ENCODE assay signal across 14 cellular contexts in genomic region chr10:93068411-93069244, GRCh38. TPM values are rescaled to one million over a fixed set of nuclear protein-coding genes. Genes with fewer than 3 reads are reported as not detected.
DNase-seq lines count a peak whose midpoint lies in the region; ATAC-seq and TF ChIP-seq lines count a peak whose summit lies in the region.
"Had no signal": no experiment of that assay in that cellular context is flagged by ENCODE, and none has a peak within 500 bp of the region (broad histone marks: within the 10 kb centered on the region; RNA-seq: fewer than 3 reads in every experiment).

No MANE protein-coding gene starts in this region.

- H3K36me3 Mint-ChIP-seq in Calu3 (ENCODE audit: insufficient read depth, unreplicated experiment): peaks cover 19% of the 10 kb centered on the region
- H3K36me3 Mint-ChIP-seq: activated naive CD4-positive, alpha-beta T cell treated with anti-CD3 and anti-CD28 coated beads, Interleukin-2, amount 10 ng/mL, durations not matched to agents 7 days and 5 days had no signal

- no peak overlapping the region for H2BK120ac ChIP-seq in trophoblast cell (ENCODE audit: insufficient read depth, low read length, poor library complexity)

- H3K4me2 ChIP-seq in trophoblast cell (ENCODE audit: low read length): peak overlapping the region; percentile 62

- no peak overlapping the region for H3K4ac ChIP-seq in trophoblast cell (ENCODE audit: low read depth, low read length)

- no peaks in the 10 kb centered on the region for H3K9me3 Mint-ChIP-seq in Calu3 (ENCODE audit: low read depth, unreplicated experiment)
- H3K9me3 Mint-ChIP-seq: activated naive CD4-positive, alpha-beta T cell treated with anti-CD3 and anti-CD28 coated beads, Interleukin-2, amount 10 ng/mL, durations not matched to agents 7 days and 5 days had no signal

- H3K27ac ChIP-seq in trophoblast cell (ENCODE audit: low read depth, low read length): no peak overlapping the region
- H3K27ac ChIP-seq: heart right ventricle, HL-60, RWPE1, skin epidermis had no signal

- intact Hi-C loops in Calu3 (cut with micrococcal nuclease; ENCODE audit: unreplicated experiment): no loop called here

- H3K27me3 ChIP-seq in trophoblast cell (ENCODE audit: insufficient read depth, low read length): peaks cover 86% of the 10 kb centered on the region

- no TSS peak for BruUV-seq in Calu3 (replicated peaks; lab: Mats Ljungman, UMichigan)

- H3K9me3 ChIP-seq in trophoblast cell (ENCODE audit: insufficient read depth, low read depth, low read length): peaks cover 5% of the 10 kb centered on the region
- H3K9me3 ChIP-seq: heart right ventricle had no signal

- no peaks in the 10 kb centered on the region for H3K27me3 Mint-ChIP-seq in Calu3 (ENCODE audit: unreplicated experiment)

- H4K12ac ChIP-seq in trophoblast cell (ENCODE audit: low read depth, low read length): no peak overlapping the region

- ATAC-seq in GM18511 (IDR thresholded peaks at IDR 0.05; ENCODE audit: unreplicated experiment) (no peak), HG03175 (IDR thresholded peaks at IDR 0.05; ENCODE audit: unreplicated experiment) (no peak)

- H3K23ac ChIP-seq in trophoblast cell (ENCODE audit: low read length): no peak overlapping the region

- no peak overlapping the region for H3K27ac Mint-ChIP-seq in Calu3 (ENCODE audit: unreplicated experiment)
- H3K27ac Mint-ChIP-seq: activated naive CD4-positive, alpha-beta T cell treated with anti-CD3 and anti-CD28 coated beads, Interleukin-2, amount 10 ng/mL, durations not matched to agents 7 days and 5 days; CD14-positive monocyte had no signal

- H2AFZ ChIP-seq in trophoblast cell (ENCODE audit: insufficient read depth, low read length, poor library complexity): no peak overlapping the region

- no peak overlapping the region for H3K14ac ChIP-seq in trophoblast cell (ENCODE audit: low read length)

- H2BK12ac ChIP-seq in trophoblast cell (ENCODE audit: low read length): no peak overlapping the region

- H2AK5ac ChIP-seq in trophoblast cell (ENCODE audit: low read length): no peak overlapping the region

- no peak overlapping the region for H4K91ac ChIP-seq in trophoblast cell (ENCODE audit: low read depth, low read length)

- H3K4me1 Mint-ChIP-seq in Calu3 (ENCODE audit: low read depth, unreplicated experiment): no peaks in the 10 kb centered on the region

- H3K36me3 ChIP-seq in trophoblast cell (ENCODE audit: control insufficient read depth in 1 of 2, insufficient read depth in 2 of 2, low read length in 2 of 2): no peaks in the 10 kb centered on the region
- H3K36me3 ChIP-seq: heart right ventricle had no signal

- no CpG with 5 or more reads among the region's 73 CpGs for WGBS in trophoblast cell (ENCODE audit: extremely low coverage, insufficient coverage, insufficient read length)

- H3K9ac ChIP-seq in trophoblast cell (ENCODE audit: low read length): no peak overlapping the region

- CTCF ChIA-PET in Calu3 (lab: Charles Lee): no interaction called here

- no peak overlapping the region for H3K4me3 Mint-ChIP-seq in Calu3 (ENCODE audit: low read depth, unreplicated experiment)
- H3K4me3 Mint-ChIP-seq: activated naive CD4-positive, alpha-beta T cell treated with anti-CD3 and anti-CD28 coated beads, Interleukin-2, amount 10 ng/mL, durations not matched to agents 7 days and 5 days had no signal

- no peak overlapping the region for H3K4me3 ChIP-seq in epithelial cell of proximal tubule (ENCODE audit: low read depth, low read length)
- H3K4me3 ChIP-seq in trophoblast cell (ENCODE audit: low read depth, low read length): no peak overlapping the region
- H3K4me3 ChIP-seq: skin epidermis had no signal

- H3K79me2 ChIP-seq in trophoblast cell (ENCODE audit: control insufficient read depth, insufficient read depth, low read length, poor library complexity): no peaks in the 10 kb centered on the region

- no peak overlapping the region for H3K18ac ChIP-seq in trophoblast cell (ENCODE audit: low read length)

- peak; percentile 3 for TF ChIP-seq CTCF in epithelial cell of proximal tubule (conservative IDR thresholded peaks at IDR 0.05; ENCODE audit: low read depth, low read length)
- no peak for TF ChIP-seq CTCF in Calu3 (IDR thresholded peaks at IDR 0.05; ENCODE audit: unreplicated experiment)

- peak; percentile 32 for DNase-seq in NCI-H345 (lab: John Stamatoyannopoulos, UW)
- DNase-seq in NCI-H345 treated with DMSO at 0.1 percent for 48 hours (lab: John Stamatoyannopoulos, UW; ENCODE audit: unreplicated experiment): no peak
- DNase-seq in KG1 (lab: John Stamatoyannopoulos, UW): peak; percentile 25
- no peak for DNase-seq in epithelial cell of proximal tubule (ENCODE audit: low read depth)
- DNase-seq in trophoblast cell: no peak
- DNase-seq in Calu3: no peak
- DNase-seq: activated naive CD4-positive, alpha-beta T cell treated with anti-CD3 and anti-CD28 coated beads, Interleukin-2, amount 10 ng/mL, durations not matched to agents 7 days and 5 days; heart right ventricle had no signal

- H3K4me1 ChIP-seq in trophoblast cell (ENCODE audit: control insufficient read depth in 1 of 2, insufficient read depth in 2 of 2, low read length in 2 of 2): peaks cover 14 to 29% of the 10 kb centered on the region in 2 experiments

- H2BK5ac ChIP-seq in trophoblast cell (ENCODE audit: low read depth, low read length, poor library complexity): no peak overlapping the region

- H3K79me1 ChIP-seq in trophoblast cell (ENCODE audit: low read length): no peaks in the 10 kb centered on the region

- no peak overlapping the region for H4K8ac ChIP-seq in trophoblast cell (ENCODE audit: low read depth, low read length)

RNA-seq across cellular contexts. Expression of gene CYP26A1, which starts 5.1 kb away (rescaled TPM):
- total RNA-seq in epithelial cell of proximal tubule (not detected in 2 replicates), Calu3 (2022) (0.98 and 2.1 TPM in 2 replicates)
- polyA plus RNA-seq in trophoblast cell (2013): 13.5 and 17.5 TPM in 2 replicates
- total RNA-seq: heart right ventricle had no signal
- polyA plus RNA-seq: CD14-positive monocyte, heart right ventricle had no signal

RNA-seq across cellular contexts. Expression of gene CYP26C1, which starts 8.0 kb away (rescaled TPM):
- 0.06 and 0.43 TPM in 2 replicates for total RNA-seq in epithelial cell of proximal tubule
- polyA plus RNA-seq in trophoblast cell (2013): 0.04 and 0.08 TPM in 2 replicates
- total RNA-seq in Calu3 (2022): 0.39 and 0.45 TPM in 2 replicates
- polyA plus RNA-seq: CD14-positive monocyte, heart right ventricle had no signal

Comparison
In these comparisons a context has a peak if more than half of its experiments do, and no peak if none do; other contexts are left out.
1. DNase-seq: peak in NCI-H345 (single experiment) and KG1 (single experiment); none in NCI-H345 treated with DMSO at 0.1 percent for 48 hours (single experiment), epithelial cell of proximal tubule (single experiment), trophoblast cell (0 of 2) and Calu3 (single experiment).